In genomic region chr13:32976046-32976781, GRCh38 we compare ENCODE assay signal across 18 cellular contexts. TPM values are rescaled to one million over a fixed set of nuclear protein-coding genes. Genes with fewer than 3 reads are reported as not detected.
A peak's percentile ranks its signal among the peaks of the same experiment; 100 is the strongest.
DNase-seq lines count a peak whose midpoint lies in the region; TF ChIP-seq lines count a peak whose summit lies in the region.
"Had no signal": no experiment of that assay in that cellular context is flagged by ENCODE, and none has a peak within 500 bp of the region (broad histone marks: within the 10 kb centered on the region; RNA-seq: fewer than 3 reads in every experiment).

No MANE protein-coding gene starts in this region.

- H4K8ac ChIP-seq in trophoblast cell (ENCODE audit: low read depth, low read length): no peak overlapping the region

- no CpG with 5 or more reads among the region's 7 CpGs for WGBS in trophoblast cell (ENCODE audit: extremely low coverage, insufficient coverage, insufficient read length)

- no peak overlapping the region for H2BK120ac ChIP-seq in trophoblast cell (ENCODE audit: insufficient read depth, low read length, poor library complexity)

- DNase-seq in NCI-H2029 (lab: John Stamatoyannopoulos, UW) (peak; percentile 10), NCI-H2029 treated with DMSO at 0.1 percent for 48 hours (lab: John Stamatoyannopoulos, UW) (no peak), NCI-H1092 (lab: John Stamatoyannopoulos, UW) (peak; percentile 11), NCI-H774 (lab: John Stamatoyannopoulos, UW) (peak; percentile 23), trophoblast cell (no peak), glutamatergic neuron (no peak), AML-193 (lab: John Stamatoyannopoulos, UW) (no peak)
- DNase-seq: CD4-positive, CD25-positive, alpha-beta regulatory T cell; GM23248; HFFc6; KBM-7; NCI-H1436; NCI-H524; T-cell had no signal

- H4K91ac ChIP-seq in trophoblast cell (ENCODE audit: low read depth, low read length): no peak overlapping the region

- H3K18ac ChIP-seq in trophoblast cell (ENCODE audit: low read length): no peak overlapping the region

- peaks cover 9% of the 10 kb centered on the region for H3K27me3 Mint-ChIP-seq in glutamatergic neuron (ENCODE audit: unreplicated experiment)

- H3K36me3 ChIP-seq in BLaER1 (no peaks in the 10 kb centered on the region), trophoblast cell (ENCODE audit: control insufficient read depth in 1 of 2, insufficient read depth in 2 of 2, low read length in 2 of 2) (no peaks in the 10 kb centered on the region)

- H2AFZ ChIP-seq in trophoblast cell (ENCODE audit: insufficient read depth, low read length, poor library complexity): no peak overlapping the region
- H2AFZ ChIP-seq: GM23248 had no signal

- H3K4me2 ChIP-seq in BLaER1 (peak overlapping the region; percentile 49), trophoblast cell (ENCODE audit: low read length) (no peak overlapping the region)

- H3K27ac ChIP-seq in BLaER1: peak overlapping the region; percentile 58; the same call in 1 of the 2 replicates
- no peak overlapping the region for H3K27ac ChIP-seq in trophoblast cell (ENCODE audit: low read depth, low read length)
- H3K27ac ChIP-seq: GM23248, HL-60, RWPE1 had no signal

- H3K79me1 ChIP-seq in trophoblast cell (ENCODE audit: low read length): no peaks in the 10 kb centered on the region

- no peaks in the 10 kb centered on the region for H3K36me3 Mint-ChIP-seq in glutamatergic neuron (ENCODE audit: unreplicated experiment)
- H3K36me3 Mint-ChIP-seq: CD4-positive, CD25-positive, alpha-beta regulatory T cell; T-cell had no signal

- H2BK5ac ChIP-seq in trophoblast cell (ENCODE audit: low read depth, low read length, poor library complexity): no peak overlapping the region

- no peaks in the 10 kb centered on the region for H4K20me1 ChIP-seq in BLaER1

- H3K9ac ChIP-seq in BLaER1 (no peak overlapping the region), trophoblast cell (ENCODE audit: low read length) (no peak overlapping the region)
- H3K9ac ChIP-seq: GM23248 had no signal

- H3K4me3 ChIP-seq in BLaER1: no peak overlapping the region
- H3K4me3 ChIP-seq in trophoblast cell (ENCODE audit: low read depth, low read length): no peak overlapping the region
- H3K4me3 ChIP-seq: GM23248 had no signal

- H3K14ac ChIP-seq in trophoblast cell (ENCODE audit: low read length): no peak overlapping the region

- no peak overlapping the region for H3K23ac ChIP-seq in trophoblast cell (ENCODE audit: low read length)

- no peak overlapping the region for H3K27ac Mint-ChIP-seq in glutamatergic neuron (ENCODE audit: unreplicated experiment)
- H3K27ac Mint-ChIP-seq: CD4-positive, CD25-positive, alpha-beta regulatory T cell; HFFc6; T-cell had no signal

- H3K9me3 Mint-ChIP-seq in glutamatergic neuron (ENCODE audit: unreplicated experiment): no peaks in the 10 kb centered on the region
- H3K9me3 Mint-ChIP-seq: HFFc6 had no signal

- H3K27me3 ChIP-seq in BLaER1: no peaks in the 10 kb centered on the region
- no peaks in the 10 kb centered on the region for H3K27me3 ChIP-seq in trophoblast cell (ENCODE audit: insufficient read depth, low read length)

- no peak overlapping the region for H3K4ac ChIP-seq in trophoblast cell (ENCODE audit: low read depth, low read length)

- H3K4me3 Mint-ChIP-seq in glutamatergic neuron (ENCODE audit: unreplicated experiment): no peak overlapping the region
- H3K4me3 Mint-ChIP-seq: CD4-positive, CD25-positive, alpha-beta regulatory T cell; HFFc6; T-cell had no signal

- H3K4me1 Mint-ChIP-seq in glutamatergic neuron (ENCODE audit: low read depth, unreplicated experiment): peaks cover 7% of the 10 kb centered on the region
- H3K4me1 Mint-ChIP-seq: CD4-positive, CD25-positive, alpha-beta regulatory T cell; T-cell had no signal

- H2BK12ac ChIP-seq in trophoblast cell (ENCODE audit: low read length): no peak overlapping the region

- TF ChIP-seq CTCF in glutamatergic neuron (IDR thresholded peaks at IDR 0.05; ENCODE audit: partially characterized antibody, unreplicated experiment): no peak

- no peak overlapping the region for H4K12ac ChIP-seq in trophoblast cell (ENCODE audit: low read depth, low read length)

- H3K9me3 ChIP-seq in BLaER1 (no peaks in the 10 kb centered on the region), trophoblast cell (ENCODE audit: insufficient read depth, low read depth, low read length) (no peaks in the 10 kb centered on the region)

- peaks cover 29% of the 10 kb centered on the region for H3K4me1 ChIP-seq in BLaER1
- H3K4me1 ChIP-seq in trophoblast cell (ENCODE audit: control insufficient read depth in 1 of 2, insufficient read depth in 2 of 2, low read length in 2 of 2): no peaks in the 10 kb centered on the region

- H2AK5ac ChIP-seq in trophoblast cell (ENCODE audit: low read length): no peak overlapping the region

- no peaks in the 10 kb centered on the region for H3K79me2 ChIP-seq in trophoblast cell (ENCODE audit: control insufficient read depth, insufficient read depth, low read length, poor library complexity)

RNA-seq across cellular contexts. Expression of gene KL, which starts 40.0 kb away (rescaled TPM):
- 0.03 and 0.04 TPM in 2 replicates for polyA plus RNA-seq in trophoblast cell (2013)
- not detected for total RNA-seq in glutamatergic neuron (ENCODE audit: unreplicated experiment)
- total RNA-seq: CD4-positive, CD25-positive, alpha-beta regulatory T cell; Daoy had no signal
- polyA plus RNA-seq: CD4-positive, CD25-positive, alpha-beta regulatory T cell; GM23248 had no signal

Comparison
In these comparisons a context has a peak if more than half of its experiments do, and no peak if none do; other contexts are left out.
1. DNase-seq: peak in NCI-H2029 (single experiment), NCI-H1092 (single experiment) and NCI-H774 (single experiment); none in NCI-H2029 treated with DMSO at 0.1 percent for 48 hours (single experiment), trophoblast cell (0 of 2), glutamatergic neuron (single experiment) and AML-193 (0 of 2).